9 cellular contexts compared by ENCODE assay signal in the genomic region with DNA sequence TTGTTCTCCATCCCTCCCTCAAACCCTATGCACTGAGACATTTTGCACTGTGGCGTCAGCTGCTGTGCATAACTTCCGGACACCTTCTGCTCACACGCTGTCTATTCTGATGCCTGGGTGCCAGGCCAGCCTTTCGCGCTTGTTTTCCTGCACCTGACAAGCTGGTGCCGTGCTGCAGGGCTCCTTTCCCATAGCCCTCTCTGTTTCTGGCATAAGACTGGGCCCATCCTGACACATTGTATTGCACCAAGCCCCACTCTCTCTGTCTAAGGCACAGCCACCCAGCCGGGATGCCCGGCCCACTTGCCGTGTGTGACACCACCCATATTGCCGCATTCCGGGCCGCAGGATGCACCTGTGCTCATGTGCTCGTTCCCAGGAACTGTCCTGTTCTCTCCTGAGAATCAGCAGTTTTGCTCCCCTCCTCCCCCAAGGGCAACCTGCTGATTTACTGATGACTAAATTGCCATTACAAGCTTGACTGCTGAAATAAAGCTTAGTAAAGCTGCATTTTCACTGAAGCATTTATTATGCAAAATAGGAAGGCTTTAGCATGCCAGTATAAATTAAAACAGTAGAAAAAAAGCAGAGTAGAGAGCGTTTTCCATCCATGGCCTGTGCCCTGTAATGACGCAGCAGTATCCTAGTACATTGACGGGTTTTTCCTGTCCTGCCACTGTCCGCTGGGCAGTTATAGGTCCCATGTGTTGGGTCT.
DNase-seq lines count a peak whose midpoint lies in the region; ATAC-seq and TF ChIP-seq lines count a peak whose summit lies in the region.
"Had no signal": no experiment of that assay in that cellular context is flagged by ENCODE, and none has a peak within 500 bp of the region (broad histone marks: within the 10 kb centered on the region; RNA-seq: fewer than 3 reads in every experiment).

No MANE protein-coding gene starts in this region.

- H2AFZ ChIP-seq in neural cell (ENCODE audit: low read depth, low read length) (no peak overlapping the region), SK-N-SH (ENCODE audit: low read depth) (no peak overlapping the region)

- H3K4me3 Mint-ChIP-seq in activated CD4-positive, alpha-beta T cell treated with anti-CD3 and anti-CD28 coated beads for 36 hours = no peak overlapping the region
- no peak overlapping the region for H3K4me3 Mint-ChIP-seq in activated CD4-positive, alpha-beta memory T cell treated with anti-CD3 and anti-CD28 coated beads, Interleukin-2, amount 10 ng/mL, durations not matched to agents 7 days and 5 days

- in situ Hi-C loops in KBM-7 (cut with MboI; ENCODE audit: low pct_unique_long_range_greater_than_20kb, low sequenced_read_pairs) = no loop called here

- H3K4me3 ChIP-seq in neural cell (ENCODE audit: low read length) = peak overlapping the region; percentile 29
- no peak overlapping the region for H3K4me3 ChIP-seq in SK-N-SH (ENCODE audit: low read depth in 2 of 2, low read length in 1 of 2)
- H3K4me3 ChIP-seq: heart right ventricle had no signal

- H3K9me3 ChIP-seq in neural cell (ENCODE audit: low read length) (no peaks in the 10 kb centered on the region), SK-N-SH (no peaks in the 10 kb centered on the region)
- H3K9me3 ChIP-seq: heart right ventricle had no signal

- H3K4me1 Mint-ChIP-seq in activated CD4-positive, alpha-beta T cell treated with anti-CD3 and anti-CD28 coated beads for 36 hours = peaks cover 38% of the 10 kb centered on the region
- H3K4me1 Mint-ChIP-seq in activated CD4-positive, alpha-beta memory T cell treated with anti-CD3 and anti-CD28 coated beads, Interleukin-2, amount 10 ng/mL, durations not matched to agents 7 days and 5 days = peaks cover 35% of the 10 kb centered on the region

- DNase-seq in activated CD4-positive, alpha-beta T cell treated with anti-CD3 and anti-CD28 coated beads for 36 hours = no peak
- no peak for DNase-seq in activated CD4-positive, alpha-beta T cell treated with anti-CD3 and anti-CD28 coated beads for 1 hour
- DNase-seq in activated CD4-positive, alpha-beta memory T cell treated with anti-CD3 and anti-CD28 coated beads, Interleukin-2, amount 10 ng/mL, durations not matched to agents 7 days and 5 days = no peak
- no peak for DNase-seq in SK-N-SH
- no peak for DNase-seq in KBM-7
- DNase-seq: heart right ventricle had no signal

- CTCF ChIA-PET in activated CD4-positive, alpha-beta T cell treated with anti-CD3 and anti-CD28 coated beads for 36 hours (lab: Charles Lee) = interaction anchor here (1.4 kb wide), 1 partner anchor 17 kb away, joined by 3 read pairs; no protein-coding TSS in a partner anchor
- CTCF ChIA-PET in activated CD4-positive, alpha-beta memory T cell treated with anti-CD3 and anti-CD28 coated beads, Interleukin-2, amount 10 ng/mL, durations not matched to agents 7 days and 5 days (lab: Charles Lee) = no interaction called here
- CTCF ChIA-PET in SK-N-SH (lab: Yijun Ruan, JAX) = interaction anchor here (1.0 to 1.8 kb wide), 3 partner anchors 10 to 162 kb away, joined by 3 to 9 read pairs (median 4); no protein-coding TSS in a partner anchor

- H3K9me2 ChIP-seq in neural cell (ENCODE audit: insufficient read depth, low read length) = no peaks in the 10 kb centered on the region
- no peaks in the 10 kb centered on the region for H3K9me2 ChIP-seq in SK-N-SH

- intact Hi-C loops in activated CD4-positive, alpha-beta T cell treated with anti-CD3 and anti-CD28 coated beads for 36 hours (cut with DNase I, micrococcal nuclease) = loop anchor here in 1 of 2 experiments (10.0 kb wide), 1 partner anchor 365 kb away; no protein-coding TSS in a partner anchor

- no peaks in the 10 kb centered on the region for H4K20me1 ChIP-seq in neural cell (ENCODE audit: insufficient read depth)
- no peaks in the 10 kb centered on the region for H4K20me1 ChIP-seq in SK-N-SH (ENCODE audit: insufficient read depth)

- no peaks in the 10 kb centered on the region for H3K36me3 ChIP-seq in neural cell (ENCODE audit: insufficient read depth, low read length)
- H3K36me3 ChIP-seq in SK-N-SH (replicated peaks in 1 of 2; ENCODE audit: control insufficient read depth in 1 of 2, insufficient read depth in 2 of 2, low read length in 1 of 2) = peaks cover 0 to 4% of the 10 kb centered on the region in 2 experiments
- H3K36me3 ChIP-seq: heart right ventricle had no signal

- WGBS in SK-N-SH (ENCODE audit: low lambda C conversion rate) = 91% methylated on average over 14 of the region's 17 CpGs

- POLR2A ChIA-PET in activated CD4-positive, alpha-beta T cell treated with anti-CD3 and anti-CD28 coated beads for 36 hours (lab: Charles Lee) = no interaction called here
- POLR2A ChIA-PET in activated CD4-positive, alpha-beta memory T cell treated with anti-CD3 and anti-CD28 coated beads, Interleukin-2, amount 10 ng/mL, durations not matched to agents 7 days and 5 days (lab: Charles Lee) = interaction anchor here (0.6 to 1.1 kb wide), 2 partner anchors 14 to 59 kb away, joined by 3 to 6 read pairs; no protein-coding TSS in a partner anchor
- POLR2A ChIA-PET in SK-N-SH (lab: Yijun Ruan, JAX) = no interaction called here

- H3K36me3 Mint-ChIP-seq in activated CD4-positive, alpha-beta T cell treated with anti-CD3 and anti-CD28 coated beads for 36 hours (ENCODE audit: low read depth) = peaks cover 33% of the 10 kb centered on the region
- H3K36me3 Mint-ChIP-seq in activated CD4-positive, alpha-beta memory T cell treated with anti-CD3 and anti-CD28 coated beads, Interleukin-2, amount 10 ng/mL, durations not matched to agents 7 days and 5 days (ENCODE audit: low read depth) = peaks cover 54% of the 10 kb centered on the region

- TF ChIP-seq EP300 in neural cell (conservative IDR thresholded peaks at IDR 0.05; ENCODE audit: poor library complexity, severe bottlenecking) (no peak), SK-N-SH (IDR thresholded peaks at IDR 0.05; ENCODE audit: borderline replicate concordance in 1 of 2, low read depth in 1 of 2, low read length in 1 of 2) (no peak)

- H3K27me3 ChIP-seq in neural cell (ENCODE audit: insufficient read depth, low read depth, low read length) = no peaks in the 10 kb centered on the region
- H3K27me3 ChIP-seq in SK-N-SH (ENCODE audit: insufficient read depth) = no peaks in the 10 kb centered on the region; the same call in 1 of the 2 replicates

- no peaks in the 10 kb centered on the region for H3K27me3 Mint-ChIP-seq in activated CD4-positive, alpha-beta T cell treated with anti-CD3 and anti-CD28 coated beads for 36 hours
- H3K27me3 Mint-ChIP-seq in activated CD4-positive, alpha-beta memory T cell treated with anti-CD3 and anti-CD28 coated beads, Interleukin-2, amount 10 ng/mL, durations not matched to agents 7 days and 5 days = no peaks in the 10 kb centered on the region

- TF ChIP-seq CTCF in neural cell (IDR thresholded peaks at IDR 0.05; ENCODE audit: poor library complexity, severe bottlenecking) = no peak
- no peak for TF ChIP-seq CTCF in SK-N-SH (IDR thresholded peaks at IDR 0.05)

- peak overlapping the region; percentile 53 for H3K27ac Mint-ChIP-seq in activated CD4-positive, alpha-beta T cell treated with anti-CD3 and anti-CD28 coated beads for 36 hours
- H3K27ac Mint-ChIP-seq in activated CD4-positive, alpha-beta memory T cell treated with anti-CD3 and anti-CD28 coated beads, Interleukin-2, amount 10 ng/mL, durations not matched to agents 7 days and 5 days = peak overlapping the region; percentile 28

- peak overlapping the region; percentile 43 for H3K27ac ChIP-seq in neural cell (ENCODE audit: low read length)
- H3K27ac ChIP-seq in SK-N-SH (ENCODE audit: low read depth in 2 of 2, low read length in 1 of 2) = no peak overlapping the region

- no peaks in the 10 kb centered on the region for H3K9me3 Mint-ChIP-seq in activated CD4-positive, alpha-beta T cell treated with anti-CD3 and anti-CD28 coated beads for 36 hours (ENCODE audit: low read depth)
- H3K9me3 Mint-ChIP-seq in activated CD4-positive, alpha-beta memory T cell treated with anti-CD3 and anti-CD28 coated beads, Interleukin-2, amount 10 ng/mL, durations not matched to agents 7 days and 5 days = no peaks in the 10 kb centered on the region

- no peaks in the 10 kb centered on the region; a peak in 1 of 4 replicates for H3K4me1 ChIP-seq in SK-N-SH (ENCODE audit: control insufficient read depth in 1 of 2, insufficient read depth in 2 of 2, low read depth in 1 of 2, low read length in 1 of 2)

- H3F3A ChIP-seq in neural cell (ENCODE audit: insufficient read depth, low read length, poor library complexity, severe bottlenecking) = no peaks in the 10 kb centered on the region
- no peaks in the 10 kb centered on the region for H3F3A ChIP-seq in SK-N-SH (replicated peaks; ENCODE audit: insufficient read depth)

- peak; percentile 30 for ATAC-seq in activated CD4-positive, alpha-beta T cell treated with anti-CD3 and anti-CD28 coated beads for 36 hours
- ATAC-seq in HG02763 (IDR thresholded peaks at IDR 0.05; ENCODE audit: unreplicated experiment) = peak; percentile 50
- ATAC-seq in HG03565 (IDR thresholded peaks at IDR 0.05; ENCODE audit: unreplicated experiment) = no peak

- H3K4me2 ChIP-seq in neural cell (ENCODE audit: low read length) (no peak overlapping the region), SK-N-SH (no peak overlapping the region)

- no peak for TF ChIP-seq RAD21 in neural cell (conservative IDR thresholded peaks at IDR 0.05)
- no peak for TF ChIP-seq RAD21 in SK-N-SH (IDR thresholded peaks at IDR 0.05; ENCODE audit: low read length)

- H3K9ac ChIP-seq in neural cell (ENCODE audit: low read length) (peak overlapping the region; percentile 25), SK-N-SH (no peak overlapping the region)

- H3K79me2 ChIP-seq in neural cell (replicated peaks; ENCODE audit: insufficient read depth, low read length) (no peaks in the 10 kb centered on the region), SK-N-SH (ENCODE audit: insufficient read depth) (no peaks in the 10 kb centered on the region)

TF ChIP-seq in neural cell, 6 proteins besides CTCF, POLR2A, EP300 and RAD21 (continues in another document):
- TF ChIP-seq MXI1 (conservative IDR thresholded peaks at IDR 0.05; ENCODE audit: poor library complexity, severe bottlenecking) = no peak

TF ChIP-seq in SK-N-SH, 30 proteins besides CTCF, POLR2A, EP300 and RAD21 (continues in another document):
- no peak for TF ChIP-seq GABPA (IDR thresholded peaks at IDR 0.05; ENCODE audit: low read depth)
- TF ChIP-seq RFX5 (IDR thresholded peaks at IDR 0.05; ENCODE audit: low read length) = no peak
- no peak for TF ChIP-seq TCF12 (IDR thresholded peaks at IDR 0.05)
